In the genomic region with DNA sequence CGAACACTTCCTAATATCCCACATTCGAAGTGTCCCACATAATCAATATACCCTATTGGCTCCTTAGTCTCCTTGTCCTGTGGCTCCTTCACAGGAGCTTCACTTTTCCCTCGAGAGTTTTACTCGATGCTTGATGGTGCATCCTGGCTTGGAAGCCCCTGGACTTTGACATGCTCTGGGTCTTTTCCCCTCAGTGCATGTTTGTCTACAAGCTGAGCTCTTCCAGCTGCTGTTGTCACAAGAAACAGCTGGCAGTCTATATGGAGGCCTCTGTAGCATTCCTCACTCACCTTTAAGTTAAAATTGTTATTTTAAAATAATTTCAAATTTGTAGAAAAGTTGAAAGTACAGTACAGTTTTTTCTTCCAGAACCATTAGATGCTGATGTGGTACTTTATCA, we compare ENCODE assay signal across 26 cellular contexts. TPM values are rescaled to one million over a fixed set of nuclear protein-coding genes. Genes with fewer than 3 reads are reported as not detected.
A peak's percentile ranks its signal among the peaks of the same experiment; 100 is the strongest.
DNase-seq lines count a peak whose midpoint lies in the region; ATAC-seq, FAIRE-seq and TF ChIP-seq lines count a peak whose summit lies in the region.
"Had no signal": no experiment of that assay in that cellular context is flagged by ENCODE, and none has a peak within 500 bp of the region (broad histone marks: within the 10 kb centered on the region; RNA-seq: fewer than 3 reads in every experiment).

No MANE protein-coding gene starts in this region.

- no peak overlapping the region for H3K4me3 Mint-ChIP-seq in chondrocyte (ENCODE audit: unreplicated experiment)
- H3K4me3 Mint-ChIP-seq: CD14-positive monocyte; CD4-positive, alpha-beta memory T cell; CD4-positive, CD25-positive, alpha-beta regulatory T cell; CD8-positive, alpha-beta memory T cell had no signal

- peak overlapping the region; percentile 49 for H3K27ac Mint-ChIP-seq in chondrocyte (ENCODE audit: unreplicated experiment)
- H3K27ac Mint-ChIP-seq: CD14-positive monocyte; CD4-positive, CD25-positive, alpha-beta regulatory T cell; CD8-positive, alpha-beta memory T cell had no signal

- H3K4me3 ChIP-seq in K562: no peak overlapping the region
- H3K4me3 ChIP-seq: BLaER1 had no signal

- FAIRE-seq in K562 (lab: Jason Lieb, UNC): no peak
- FAIRE-seq: A204.1, G401.6, GM12891, GM19239 had no signal

- H3K27me3 Mint-ChIP-seq in chondrocyte (ENCODE audit: low read depth): no peaks in the 10 kb centered on the region
- H3K27me3 Mint-ChIP-seq: CD4-positive, alpha-beta memory T cell; CD4-positive, CD25-positive, alpha-beta regulatory T cell; CD8-positive, alpha-beta memory T cell had no signal

- H3K27me3 ChIP-seq in K562 (ENCODE audit: control insufficient read depth in 2 of 2, insufficient read depth in 2 of 2, low read length in 2 of 2): no peaks in the 10 kb centered on the region
- H3K27me3 ChIP-seq: BE2C, BLaER1 had no signal

- TF ChIP-seq RAD21 in K562 (CRISPR knock-in tag; conservative IDR thresholded peaks at IDR 0.05 in 1 of 2, IDR thresholded peaks at IDR 0.05 in 1 of 2): no peak

- no peaks in the 10 kb centered on the region for H3K9me1 ChIP-seq in K562 (ENCODE audit: control insufficient read depth, insufficient read depth, low read length)

- no peaks in the 10 kb centered on the region for H3K79me2 ChIP-seq in K562 (ENCODE audit: control insufficient read depth, insufficient read depth, low read length)

- H4K20me1 ChIP-seq in K562 (replicated peaks; ENCODE audit: control insufficient read depth, insufficient read depth, low read length): no peaks in the 10 kb centered on the region
- H4K20me1 ChIP-seq: BLaER1 had no signal

- in situ Hi-C loops in K562 (cut with MboI) (no loop called here), G401 (cut with HindIII; ENCODE audit: low sequenced_read_pairs) (no loop called here)

- WGBS in K562 (ENCODE audit: insufficient coverage, low coverage, missing lambda C conversion rate): 49% methylated on average over 4 of the region's 4 CpGs

- no peaks in the 10 kb centered on the region for H3K36me3 Mint-ChIP-seq in chondrocyte (ENCODE audit: low read depth)
- H3K36me3 Mint-ChIP-seq: CD4-positive, alpha-beta memory T cell; CD4-positive, CD25-positive, alpha-beta regulatory T cell had no signal

- ATAC-seq in K562: no peak

- H3K9me3 Mint-ChIP-seq in chondrocyte (ENCODE audit: low read depth): no peaks in the 10 kb centered on the region
- H3K9me3 Mint-ChIP-seq: CD14-positive monocyte; CD4-positive, alpha-beta memory T cell; CD8-positive, alpha-beta memory T cell had no signal

- BruUV-seq in K562 (replicated peaks; lab: Mats Ljungman, UMichigan): no TSS peak

- H3K4me2 ChIP-seq in K562 (ENCODE audit: insufficient read depth, low read length): no peak overlapping the region
- H3K4me2 ChIP-seq: BLaER1 had no signal

- H3K4me1 Mint-ChIP-seq in chondrocyte (ENCODE audit: low read depth): peaks cover 21% of the 10 kb centered on the region
- H3K4me1 Mint-ChIP-seq: CD4-positive, alpha-beta memory T cell; CD8-positive, alpha-beta memory T cell had no signal

- no peak for TF ChIP-seq POLR2A in K562 (conservative IDR thresholded peaks at IDR 0.05)

- H3K9ac ChIP-seq in K562 (ENCODE audit: insufficient read depth in 1 of 2, low read depth in 2 of 2, low read length in 2 of 2): no peak overlapping the region
- H3K9ac ChIP-seq: BLaER1 had no signal

- peaks cover 0 to 8% of the 10 kb centered on the region in 2 experiments; a peak in 3 of 5 replicates for H3K4me1 ChIP-seq in K562 (replicated peaks in 1 of 2; ENCODE audit: control insufficient read depth in 2 of 2, insufficient read depth in 2 of 2, low read length in 2 of 2)
- H3K4me1 ChIP-seq: BLaER1 had no signal

- no peaks in the 10 kb centered on the region for H3K36me3 ChIP-seq in K562 (ENCODE audit: control insufficient read depth, insufficient read depth, low read length)
- H3K36me3 ChIP-seq: BE2C, BLaER1 had no signal

- H3K27ac ChIP-seq in K562 (ENCODE audit: extremely low read depth, low read depth, low read length): no peak overlapping the region
- H3K27ac ChIP-seq: BLaER1 had no signal

- DNase-seq in K562 (ENCODE audit: extremely low read depth in 1 of 4, low spot score in 3 of 4) (no peak), chondrocyte (ENCODE audit: low spot score) (no peak), left kidney (ENCODE audit: low read depth, low spot score) (peak; percentile 29), germinal center (ENCODE audit: low spot score) (no peak), G401 (ENCODE audit: low spot score) (no peak)
- DNase-seq: 8988T; ACHN; BE2C; C1 segment of cervical spinal cord; CD4-positive, alpha-beta memory T cell; CD4-positive, CD25-positive, alpha-beta regulatory T cell; CD8-positive, alpha-beta memory T cell; COR-L47; DMS 273 treated with DMSO at 0.1 percent for 48 hours; DMS153; DMS53; DMS79; DND-41; EL; GF-D8 had no signal

- intact Hi-C loops in K562 (cut with micrococcal nuclease): no loop called here

- H3K9me3 ChIP-seq in K562 (replicated peaks; ENCODE audit: control insufficient read depth, insufficient read depth, low read depth, low read length): no peaks in the 10 kb centered on the region
- H3K9me3 ChIP-seq: BE2C had no signal

- CTCF ChIA-PET in K562 (lab: Yijun Ruan, JAX; ENCODE audit: low intra/inter-chr PET ratio): no interaction called here

- POLR2A ChIA-PET in K562 (lab: Yijun Ruan, JAX): no interaction called here

- TF ChIP-seq CTCF in K562 (IDR thresholded peaks at IDR 0.05 in 2 of 3, conservative IDR thresholded peaks at IDR 0.05 in 1 of 3; ENCODE audit: insufficient read depth in 2 of 3, low read depth in 1 of 3, low read length in 3 of 3) (no peak), chondrocyte (IDR thresholded peaks at IDR 0.05) (no peak)

- no peak overlapping the region for H2AFZ ChIP-seq in K562 (ENCODE audit: low read depth, low read length)

- TF ChIP-seq EP300 in K562 (IDR thresholded peaks at IDR 0.05; ENCODE audit: low read length): no peak

TF ChIP-seq in K562, 482 proteins besides CTCF, POLR2A, EP300 and RAD21:
- peak; percentile 51; the same call in 1 of the 2 replicates for TF ChIP-seq ZNF316 (IDR thresholded peaks at IDR 0.05)
- TF ChIP-seq, protein P1, sequence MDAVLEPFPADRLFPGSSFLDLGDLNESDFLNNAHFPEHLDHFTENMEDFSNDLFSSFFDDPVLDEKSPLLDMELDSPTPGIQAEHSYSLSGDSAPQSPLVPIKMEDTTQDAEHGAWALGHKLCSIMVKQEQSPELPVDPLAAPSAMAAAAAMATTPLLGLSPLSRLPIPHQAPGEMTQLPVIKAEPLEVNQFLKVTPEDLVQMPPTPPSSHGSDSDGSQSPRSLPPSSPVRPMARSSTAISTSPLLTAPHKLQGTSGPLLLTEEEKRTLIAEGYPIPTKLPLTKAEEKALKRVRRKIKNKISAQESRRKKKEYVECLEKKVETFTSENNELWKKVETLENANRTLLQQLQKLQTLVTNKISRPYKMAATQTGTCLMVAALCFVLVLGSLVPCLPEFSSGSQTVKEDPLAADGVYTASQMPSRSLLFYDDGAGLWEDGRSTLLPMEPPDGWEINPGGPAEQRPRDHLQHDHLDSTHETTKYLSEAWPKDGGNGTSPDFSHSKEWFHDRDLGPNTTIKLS (IDR thresholded peaks at IDR 0.05; ENCODE audit: borderline replicate concordance, low read depth): no peak

RNA-seq across cellular contexts. Expression of a gene that starts 27.1 kb away (rescaled TPM):
- total RNA-seq in K562 (2011; cell fraction: chromatin; rRNA removed; ENCODE audit: low replicate concordance): 99.4 and 111 TPM in 2 replicates
- total RNA-seq in K562 (2011; cell fraction: nucleolus; rRNA removed): 89.4 and 90.1 TPM in 2 replicates
- total RNA-seq in K562 (2011; cell fraction: nucleoplasm; rRNA removed): 107 and 111 TPM in 2 replicates
- total RNA-seq in K562 (2014; rRNA removed) (45.5 and 46.1 TPM in 2 replicates), K562 (2014; rRNA removed; fragmentation: Illumina TruSeq; extraction: Trizol) (23.9 and 24.9 TPM in 2 replicates), K562 (2015; rRNA removed; fragmentation: Illumina TruSeq; extraction: Trizol) (36.9 and 37.2 TPM in 2 replicates), K562 (2021) (31.1 and 34.1 TPM in 2 replicates), chondrocyte (64.8 to 76.4 TPM (median 69.7 TPM) in 3 replicates)
- polyA plus RNA-seq in K562 (2011; rRNA removed) (32.7 and 52.8 TPM in 2 replicates), K562 (2014; fragmentation: Illumina TruSeq; extraction: Trizol) (41.7 and 56.3 TPM in 2 replicates), K562 (2014; fragmentation: Nextera tagmentation; extraction: Ambion mirVana) (10 to 100 TPM; 30.9 to 47.6 TPM), K562 (2014; rRNA removed) (28.4 and 42.3 TPM in 2 replicates)
- polyA plus RNA-seq in K562 (2011; cell fraction: cytosol; rRNA removed): 26.2 and 27.3 TPM in 2 replicates
- 40.7 and 45.7 TPM in 2 replicates for polyA plus RNA-seq in K562 (2011; cell fraction: nucleus; rRNA removed)
- polyA plus RNA-seq in K562 (2012): 42.1 and 46.6 TPM in 2 replicates
- 59.1 and 77.6 TPM in 2 replicates for polyA minus RNA-seq in K562 (2011; rRNA and poly(A)+ RNA removed)
- 21.3 and 32.6 TPM in 2 replicates for polyA minus RNA-seq in K562 (2011; cell fraction: cytosol; rRNA and poly(A)+ RNA removed)
- 66.8 and 85.0 TPM in 2 replicates for polyA minus RNA-seq in K562 (2011; cell fraction: nucleus; rRNA and poly(A)+ RNA removed)
- 11.2 and 14.7 TPM in 2 replicates for total RNA-seq in G401 (2014; rRNA removed; shearing (Covaris generic))
